Comparison of ENCODE assay signal across 18 cellular contexts in genomic region chr3:138127636-138128365, GRCh38. TPM values are rescaled to one million over a fixed set of nuclear protein-coding genes. Genes with fewer than 3 reads are reported as not detected.
DNase-seq lines count a peak whose midpoint lies in the region; ATAC-seq, FAIRE-seq and TF ChIP-seq lines count a peak whose summit lies in the region.
"Had no signal": no experiment of that assay in that cellular context is flagged by ENCODE, and none has a peak within 500 bp of the region (broad histone marks: within the 10 kb centered on the region; RNA-seq: fewer than 3 reads in every experiment).

No MANE protein-coding gene starts in this region.

- no peaks in the 10 kb centered on the region for H3K4me1 Mint-ChIP-seq in endodermal cell

- H3K4me3 Mint-ChIP-seq in endodermal cell: no peak overlapping the region

- no peak overlapping the region for H3K4me2 ChIP-seq in GM23248 (ENCODE audit: unreplicated experiment)

- no peaks in the 10 kb centered on the region for H3K27me3 Mint-ChIP-seq in endodermal cell (ENCODE audit: insufficient read depth)

- H3K36me3 ChIP-seq in GM23248 (ENCODE audit: low read depth) (no peaks in the 10 kb centered on the region), SJCRH30 (no peaks in the 10 kb centered on the region), endodermal cell (ENCODE audit: control insufficient read depth, insufficient read depth, low read length) (no peaks in the 10 kb centered on the region)
- H3K36me3 ChIP-seq: BE2C, HAP-1 had no signal

- TF ChIP-seq CTCF in endodermal cell (conservative IDR thresholded peaks at IDR 0.05): no peak

- no peak overlapping the region for H2AFZ ChIP-seq in GM23248

- H3K9me2 ChIP-seq in GM23248 (ENCODE audit: insufficient read depth): no peaks in the 10 kb centered on the region

- peaks cover 23% of the 10 kb centered on the region for H3K4me1 ChIP-seq in GM23248 (ENCODE audit: insufficient read depth)
- H3K4me1 ChIP-seq in SJCRH30: peaks cover 28% of the 10 kb centered on the region
- H3K4me1 ChIP-seq in endodermal cell (ENCODE audit: control insufficient read depth, insufficient read depth, low read length): no peaks in the 10 kb centered on the region
- H3K4me1 ChIP-seq: BE2C, HAP-1 had no signal

- H3K9ac ChIP-seq in GM23248 (no peak overlapping the region), endodermal cell (ENCODE audit: extremely low read depth, low read length, poor library complexity, severe bottlenecking) (no peak overlapping the region)

- H3K4me3 ChIP-seq in GM23248 (no peak overlapping the region), SJCRH30 (no peak overlapping the region), endodermal cell (ENCODE audit: low read length) (no peak overlapping the region)
- H3K4me3 ChIP-seq: HAP-1 had no signal

- H3K9me3 ChIP-seq in GM23248 (ENCODE audit: low read depth): no peaks in the 10 kb centered on the region
- H3K9me3 ChIP-seq in SJCRH30 (replicated peaks): 0 out of 2 replicates have a peak, but pooled peaks cover 6% of the 10 kb centered on the region
- no peaks in the 10 kb centered on the region for H3K9me3 ChIP-seq in endodermal cell (ENCODE audit: control insufficient read depth, low read length)
- H3K9me3 ChIP-seq: BE2C, HAP-1 had no signal

- H3K79me2 ChIP-seq in GM23248 (ENCODE audit: insufficient read depth): no peaks in the 10 kb centered on the region

- TF ChIP-seq POLR2A in GM12891 (IDR thresholded peaks at IDR 0.05; ENCODE audit: low read depth, low read length): no peak

- no peak overlapping the region for H3K27ac ChIP-seq in GM23248
- no peak overlapping the region; the same call in 1 of the 2 replicates for H3K27ac ChIP-seq in SJCRH30
- H3K27ac ChIP-seq in endodermal cell (ENCODE audit: low read depth, low read length): no peak overlapping the region
- H3K27ac ChIP-seq: HL-60 had no signal

- peak; percentile 69 for DNase-seq in COLO829 (ENCODE audit: low spot score)
- peak; percentile 12 for DNase-seq in GM23248
- DNase-seq in SJCRH30: peak; percentile 86 to 93
- peak; percentile 64 for DNase-seq in myocyte (ENCODE audit: low read depth)
- DNase-seq in endodermal cell: no peak
- no peak for DNase-seq in sciatic nerve (ENCODE audit: low spot score)
- no peak for DNase-seq in kidney tubule cell (ENCODE audit: low spot score)
- no peak for DNase-seq in GM12891 (ENCODE audit: insufficient read length, low spot score)
- DNase-seq: BE2C, Calu3, DMS 273 treated with DMSO at 0.1 percent for 48 hours had no signal

- H3K27ac Mint-ChIP-seq in endodermal cell: no peak overlapping the region

- in situ Hi-C loops in GM23248 (cut with MboI): no loop called here

- H3K9me3 Mint-ChIP-seq in endodermal cell: peaks cover 13% of the 10 kb centered on the region

- intact Hi-C loops in sciatic nerve (cut with DNase I): no loop called here

- FAIRE-seq in GM12891 (lab: Jason Lieb, UNC): no peak
- FAIRE-seq: A204.1, GM19239, H1 had no signal

- WGBS in GM23248 (ENCODE audit: low coverage in 1 of 2, low lambda C conversion rate in 2 of 2, missing lambda C conversion rate in 2 of 2), 2 experiments: 90% methylated on average over 1 of the region's 1 CpG
- WGBS in endodermal cell (ENCODE audit: insufficient coverage in 1 of 2, insufficient read length in 1 of 2), 2 experiments: 88 to 100% methylated on average over 1 of the region's 1 CpG

- H3K27me3 ChIP-seq in GM23248 (replicated peaks; ENCODE audit: insufficient read depth): no peaks in the 10 kb centered on the region
- H3K27me3 ChIP-seq in SJCRH30: no peaks in the 10 kb centered on the region
- H3K27me3 ChIP-seq in endodermal cell (ENCODE audit: control insufficient read depth, insufficient read depth, low read length, poor library complexity, severe bottlenecking): no peaks in the 10 kb centered on the region
- H3K27me3 ChIP-seq: BE2C had no signal

- no peak for ATAC-seq in sciatic nerve

- H4K20me1 ChIP-seq in GM23248 (ENCODE audit: insufficient read depth): no peaks in the 10 kb centered on the region

- peaks cover 26% of the 10 kb centered on the region for H3F3A ChIP-seq in GM23248 (ENCODE audit: insufficient read depth)

- H3K36me3 Mint-ChIP-seq in endodermal cell (ENCODE audit: low read depth): no peaks in the 10 kb centered on the region

TF ChIP-seq in GM12891, 5 proteins besides CTCF, POLR2A, EP300 and RAD21:
- no peak for TF ChIP-seq POLR2AphosphoS5 (IDR thresholded peaks at IDR 0.05; ENCODE audit: low read depth, low read length)
- no peak for TF ChIP-seq TAF1 (IDR thresholded peaks at IDR 0.05; ENCODE audit: low read depth, low read length)
- no peak for TF ChIP-seq POU2F2 (IDR thresholded peaks at IDR 0.05; ENCODE audit: low read depth, low read length)
- TF ChIP-seq PAX5 (IDR thresholded peaks at IDR 0.05; ENCODE audit: insufficient read depth, low read length, severe bottlenecking): no peak
- TF ChIP-seq SPI1 (IDR thresholded peaks at IDR 0.05; ENCODE audit: low read depth, low read length): no peak

RNA-seq across cellular contexts. Expression of gene A4GNT, which starts 4.4 kb away (rescaled TPM):
- total RNA-seq in GM23248 (2014; rRNA removed; shearing (Covaris generic)): not detected in 2 replicates
- polyA plus RNA-seq in GM23248 (2016; fragmentation: Nextera tagmentation; extraction: Ambion mirVana): 0.14 TPM in 1 of 2 replicates, not detected in the other
- total RNA-seq in SJCRH30 (2014; rRNA removed; shearing (Covaris generic)): 0.16 TPM in 1 of 2 replicates, not detected in the other
- total RNA-seq in myocyte: not detected in 2 replicates
- 0.06 TPM for polyA plus RNA-seq in myocyte (2012)
- not detected for total RNA-seq in endodermal cell
- not detected for polyA plus RNA-seq in endodermal cell (2013, experiment 1 of 2)
- not detected for polyA plus RNA-seq in endodermal cell (2013, experiment 2 of 2)
- total RNA-seq in sciatic nerve: not detected
- not detected for polyA plus RNA-seq in GM12891 (2012; ENCODE audit: low read depth, missing spikeins)
- total RNA-seq: Calu3, Daoy, G401, H1 had no signal
- polyA plus RNA-seq: H1 had no signal

RNA-seq across cellular contexts. Expression of gene DZIP1L, which starts 12.4 kb away (rescaled TPM):
- 19.8 and 34.0 TPM in 2 replicates for total RNA-seq in GM23248 (2014; rRNA removed; shearing (Covaris generic))
- polyA plus RNA-seq in GM23248 (2016; fragmentation: Nextera tagmentation; extraction: Ambion mirVana): 9.6 and 11.1 TPM in 2 replicates
- 11.0 and 19.7 TPM in 2 replicates for total RNA-seq in SJCRH30 (2014; rRNA removed; shearing (Covaris generic))
- total RNA-seq in myocyte (5.5 and 10.2 TPM in 2 replicates), endodermal cell (10 to 100 TPM; 32.0 to 32.5 TPM), sciatic nerve (37.5 TPM)
- polyA plus RNA-seq in myocyte (2012): 11.9 TPM
- 11.8 TPM for polyA plus RNA-seq in endodermal cell (2013, experiment 1 of 2)
- polyA plus RNA-seq in endodermal cell (2013, experiment 2 of 2): 14.0 TPM
- not detected for polyA plus RNA-seq in GM12891 (2012; ENCODE audit: low read depth, missing spikeins)

RNA-seq across cellular contexts. Expression of gene DBR1, which starts 46.9 kb away (rescaled TPM):
- total RNA-seq in GM23248 (2014; rRNA removed; shearing (Covaris generic)): 14.7 and 16.9 TPM in 2 replicates
- 12.1 and 12.3 TPM in 2 replicates for polyA plus RNA-seq in GM23248 (2016; fragmentation: Nextera tagmentation; extraction: Ambion mirVana)
- total RNA-seq in SJCRH30 (2014; rRNA removed; shearing (Covaris generic)): 25.2 and 28.1 TPM in 2 replicates
- total RNA-seq in myocyte (11.2 and 11.3 TPM in 2 replicates), endodermal cell (10 to 100 TPM; 17.7 to 22.0 TPM), sciatic nerve (14.6 TPM)
- polyA plus RNA-seq in myocyte (2012): 8.3 TPM
- 20.7 TPM for polyA plus RNA-seq in endodermal cell (2013, experiment 1 of 2)
- 21.4 TPM for polyA plus RNA-seq in endodermal cell (2013, experiment 2 of 2)
- 7.2 TPM for polyA plus RNA-seq in GM12891 (2012; ENCODE audit: low read depth, missing spikeins)

RNA-seq across cellular contexts. Expression of gene ARMC8, which starts 59.3 kb away (rescaled TPM):
- total RNA-seq in GM23248 (2014; rRNA removed; shearing (Covaris generic)): 29.2 and 32.9 TPM in 2 replicates
- 30.1 and 31.2 TPM in 2 replicates for polyA plus RNA-seq in GM23248 (2016; fragmentation: Nextera tagmentation; extraction: Ambion mirVana)
- 63.3 and 64.3 TPM in 2 replicates for total RNA-seq in SJCRH30 (2014; rRNA removed; shearing (Covaris generic))
- total RNA-seq in myocyte: 47.9 and 57.1 TPM in 2 replicates
- 18.7 TPM for polyA plus RNA-seq in myocyte (2012)
- 10 to 100 TPM; 58.6 to 60.4 TPM for total RNA-seq in endodermal cell
- 45.0 TPM for polyA plus RNA-seq in endodermal cell (2013, experiment 1 of 2)
- polyA plus RNA-seq in endodermal cell (2013, experiment 2 of 2): 44.9 TPM
- 48.9 TPM for total RNA-seq in sciatic nerve
- 16.1 TPM for polyA plus RNA-seq in GM12891 (2012; ENCODE audit: low read depth, missing spikeins)

Comparison
In these comparisons a context has a peak if more than half of its experiments do, and no peak if none do; other contexts are left out.
1. DNase-seq: peak in COLO829 (single experiment), GM23248 (single experiment), SJCRH30 (2 of 2) and myocyte (single experiment); none in endodermal cell (single experiment), sciatic nerve (single experiment), kidney tubule cell (single experiment) and GM12891 (single experiment).